Comparison of ENCODE assay signal across 36 cellular contexts in the genomic region with DNA sequence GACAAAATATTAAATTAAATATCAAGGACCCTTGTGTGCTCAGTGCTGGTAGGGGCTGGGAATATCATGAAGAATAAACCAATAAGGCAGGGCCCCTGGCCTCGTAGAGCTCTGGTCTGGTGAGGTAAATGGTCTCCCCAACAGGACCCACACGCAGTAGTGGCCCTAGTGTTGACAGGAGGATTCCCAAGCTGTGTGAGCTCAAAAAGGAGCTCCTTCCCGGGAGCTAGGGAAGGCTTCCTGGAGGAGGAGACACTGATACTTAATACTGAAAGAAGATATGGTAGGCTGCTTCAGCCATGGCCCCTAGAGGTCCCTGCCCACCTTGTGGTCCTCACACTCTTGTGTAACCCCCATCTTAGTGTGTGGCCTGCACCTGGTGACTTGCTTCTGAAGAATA.
"Had no signal": no experiment of that assay in that cellular context is flagged by ENCODE, and none has a peak within 500 bp of the region (broad histone marks: within the 10 kb centered on the region; RNA-seq: fewer than 3 reads in every experiment).

No MANE protein-coding gene starts in this region.

- H3K27me3 ChIP-seq: ascending aorta, body of pancreas, SJCRH30 had no signal

- H3K9me3 Mint-ChIP-seq: activated CD4-positive, alpha-beta memory T cell treated with anti-CD3 and anti-CD28 coated beads, Interleukin-2, amount 10 ng/mL, durations not matched to agents 7 days and 5 days; activated naive CD4-positive, alpha-beta T cell treated with anti-CD3 and anti-CD28 coated beads, Interleukin-2, amount 50 U/mL, for 24 hours had no signal

- H3K4me1 ChIP-seq: ascending aorta, body of pancreas had no signal

- H3K4me3 Mint-ChIP-seq: activated CD4-positive, alpha-beta memory T cell treated with anti-CD3 and anti-CD28 coated beads, Interleukin-2, amount 10 ng/mL, durations not matched to agents 7 days and 5 days; activated CD8-positive, alpha-beta memory T cell treated with anti-CD3 and anti-CD28 coated beads, Interleukin-2, amount 10 ng/mL, durations not matched to agents 7 days and 5 days; activated naive CD4-positive, alpha-beta T cell treated with anti-CD3 and anti-CD28 coated beads, Interleukin-2, amount 50 U/mL, for 24 hours; activated naive CD8-positive, alpha-beta T cell treated with anti-CD3 and anti-CD28 coated beads, Interleukin-2, amount 10 ng/mL, durations not matched to agents 7 days and 5 days had no signal

- H3K36me3 ChIP-seq: ascending aorta, SJCRH30, WERI-Rb-1 had no signal

- H3K9me3 ChIP-seq: ascending aorta, body of pancreas had no signal

- ATAC-seq: activated CD8-positive, alpha-beta memory T cell treated with anti-CD3 and anti-CD28 coated beads, Interleukin-2, amount 10 ng/mL, durations not matched to agents 7 days and 5 days; body of pancreas; PC-3 had no signal

- H3K27me3 Mint-ChIP-seq: activated naive CD8-positive, alpha-beta T cell treated with anti-CD3 and anti-CD28 coated beads, Interleukin-2, amount 10 ng/mL, durations not matched to agents 7 days and 5 days had no signal

- DNase-seq: activated CD4-positive, alpha-beta memory T cell treated with anti-CD3 and anti-CD28 coated beads, Interleukin-2, amount 10 ng/mL, durations not matched to agents 7 days and 5 days; activated CD4-positive, alpha-beta T cell treated with anti-CD3 and anti-CD28 coated beads for 1 hour; activated CD4-positive, alpha-beta T cell treated with anti-CD3 and anti-CD28 coated beads for 48 hours; activated CD4-positive, CD25-positive, alpha-beta regulatory T cell; activated CD8-positive, alpha-beta memory T cell treated with anti-CD3 and anti-CD28 coated beads for 24 hours; activated CD8-positive, alpha-beta memory T cell treated with anti-CD3 and anti-CD28 coated beads, Interleukin-2, amount 10 ng/mL, durations not matched to agents 7 days and 5 days; activated CD8-positive, alpha-beta memory T cell treated with anti-CD3 and anti-CD28 coated beads, Interleukin-2, amount 50 U/mL, for 48 hours; activated effector memory CD4-positive, alpha-beta T cell treated with anti-CD3 and anti-CD28 coated beads, Interleukin-2, amount 50 U/mL, for 16 hours; activated naive CD4-positive, alpha-beta T cell; activated naive CD8-positive, alpha-beta T cell treated with anti-CD3 and anti-CD28 coated beads, Interleukin-2, amount 10 ng/mL, durations not matched to agents 7 days and 5 days; activated T-cell treated with anti-CD3 and anti-CD28 coated beads, Interleukin-2, amount 50 U/mL, for 48 hours; amygdala; body of pancreas; caudate nucleus; cerebellar nuclear complex; MM.1S; MV-4-11; NCI-H1092; NCI-H1436 treated with DMSO at 0.1 percent for 48 hours; NCI-H1694 treated with DMSO at 0.1 percent for 48 hours; NCI-H2029; NCI-H345; NCI-H524 treated with DMSO at 0.1 percent for 48 hours; NCI-H748 treated with DMSO at 0.1 percent for 48 hours; NK-92 treated with Interleukin-12 subunit alpha and Interleukin-12 subunit beta, amount 100 ng/mL, for 24 hours; PC-3; SHP77; SJCRH30; T1000; WERI-Rb-1 had no signal

- H3K27ac ChIP-seq: ascending aorta, body of pancreas, KMS-11, SK-N-MC, WERI-Rb-1 had no signal

- H3K36me3 Mint-ChIP-seq: activated CD8-positive, alpha-beta memory T cell treated with anti-CD3 and anti-CD28 coated beads, Interleukin-2, amount 10 ng/mL, durations not matched to agents 7 days and 5 days; activated naive CD4-positive, alpha-beta T cell treated with anti-CD3 and anti-CD28 coated beads, Interleukin-2, amount 50 U/mL, for 24 hours; activated naive CD8-positive, alpha-beta T cell treated with anti-CD3 and anti-CD28 coated beads, Interleukin-2, amount 10 ng/mL, durations not matched to agents 7 days and 5 days had no signal

- H3K27ac Mint-ChIP-seq: activated CD4-positive, alpha-beta memory T cell treated with anti-CD3 and anti-CD28 coated beads, Interleukin-2, amount 10 ng/mL, durations not matched to agents 7 days and 5 days; activated CD8-positive, alpha-beta memory T cell treated with anti-CD3 and anti-CD28 coated beads, Interleukin-2, amount 10 ng/mL, durations not matched to agents 7 days and 5 days; activated naive CD4-positive, alpha-beta T cell treated with anti-CD3 and anti-CD28 coated beads, Interleukin-2, amount 50 U/mL, for 24 hours; activated naive CD8-positive, alpha-beta T cell treated with anti-CD3 and anti-CD28 coated beads, Interleukin-2, amount 10 ng/mL, durations not matched to agents 7 days and 5 days had no signal

- FAIRE-seq: bronchial epithelial cell, RCC 7860 had no signal

- H3K9ac ChIP-seq: KMS-11 had no signal

- H3K4me3 ChIP-seq: ascending aorta, body of pancreas, SJCRH30, SK-N-MC had no signal

- H3K4me1 Mint-ChIP-seq: activated naive CD4-positive, alpha-beta T cell treated with anti-CD3 and anti-CD28 coated beads, Interleukin-2, amount 50 U/mL, for 24 hours had no signal

- H3K4me2 ChIP-seq: KMS-11 had no signal
